Comparison of ENCODE assay signal across 22 cellular contexts in genomic region chr3:9889405-9889804, GRCh38. TPM values are rescaled to one million over a fixed set of nuclear protein-coding genes. Genes with fewer than 3 reads are reported as not detected.
DNase-seq lines count a peak whose midpoint lies in the region; ATAC-seq and TF ChIP-seq lines count a peak whose summit lies in the region.
"Had no signal": no experiment of that assay in that cellular context is flagged by ENCODE, and none has a peak within 500 bp of the region (broad histone marks: within the 10 kb centered on the region; RNA-seq: fewer than 3 reads in every experiment).

No MANE protein-coding gene starts in this region.

- peak overlapping the region; percentile 30 to 100 (median 99) for H3K27ac Mint-ChIP-seq in CD4-positive, alpha-beta memory T cell
- peak overlapping the region; percentile 26; the same call in 1 of the 2 replicates for H3K27ac Mint-ChIP-seq in HFFc6
- H3K27ac Mint-ChIP-seq in activated T-helper 17 cell treated with anti-CD3 and anti-CD28 coated beads, Interleukin-2, amount 50 U/mL, for 72 hours = peak overlapping the region; percentile 97
- H3K27ac Mint-ChIP-seq in naive thymus-derived CD8-positive, alpha-beta T cell = peak overlapping the region in 9 of 10 donors; percentile 94 to 100 (median 100)

- H3K9me3 Mint-ChIP-seq in CD4-positive, alpha-beta memory T cell = no peaks in the 10 kb centered on the region
- H3K9me3 Mint-ChIP-seq in HFFc6 = peaks cover under 1% of the 10 kb centered on the region; the same call in 1 of the 2 replicates
- H3K9me3 Mint-ChIP-seq in activated T-helper 17 cell treated with anti-CD3 and anti-CD28 coated beads, Interleukin-2, amount 50 U/mL, for 72 hours = no peaks in the 10 kb centered on the region
- peaks cover 0 to 2% (median 0%) of the 10 kb centered on the region in 9 donors for H3K9me3 Mint-ChIP-seq in naive thymus-derived CD8-positive, alpha-beta T cell
- H3K9me3 Mint-ChIP-seq: H9 had no signal

- peak overlapping the region; percentile 100 for H3K27ac ChIP-seq in CD4-positive, alpha-beta memory T cell (ENCODE audit: low read depth, low read length)

- POLR2A ChIA-PET in CD4-positive, alpha-beta memory T cell (lab: Charles Lee; ENCODE audit: partially characterized antibody) = interaction anchor here (0.8 to 6.4 kb wide), 13 partner anchors 12 to 359 kb away, joined by 3 to 75 read pairs (median 12); partner anchors contain the start of genes ARPC4, CRELD1, EMC3 and IL17RE
- POLR2A ChIA-PET in naive thymus-derived CD8-positive, alpha-beta T cell (lab: Charles Lee) = interaction anchor here (0.6 to 3.5 kb wide), 8 partner anchors 12 to 493 kb away, joined by 3 to 52 read pairs (median 7); partner anchors contain the start of genes CRELD1, IL17RE and TTLL3

- TF ChIP-seq CTCF in HFFc6 (IDR thresholded peaks at IDR 0.05) = no peak

- CTCF ChIA-PET in CD4-positive, alpha-beta memory T cell (lab: Charles Lee; ENCODE audit: partially characterized antibody) = interaction anchor here (3.1 to 3.8 kb wide), 3 partner anchors 25 to 57 kb away, joined by 16 to 23 read pairs (median 16); partner anchors contain the start of gene CRELD1

- peaks cover 17 to 45% (median 27%) of the 10 kb centered on the region in 4 donors for H3K4me1 Mint-ChIP-seq in CD4-positive, alpha-beta memory T cell
- peaks cover 55% of the 10 kb centered on the region for H3K4me1 Mint-ChIP-seq in HFFc6 (ENCODE audit: low read depth)
- H3K4me1 Mint-ChIP-seq in activated T-helper 17 cell treated with anti-CD3 and anti-CD28 coated beads, Interleukin-2, amount 50 U/mL, for 72 hours = peaks cover 19% of the 10 kb centered on the region
- H3K4me1 Mint-ChIP-seq in naive thymus-derived CD8-positive, alpha-beta T cell = peaks cover 17 to 34% (median 33%) of the 10 kb centered on the region in 4 donors

- H3K36me3 ChIP-seq in CD4-positive, alpha-beta memory T cell (ENCODE audit: insufficient read depth, low read length) = peaks cover 10% of the 10 kb centered on the region
- H3K36me3 ChIP-seq: cardiac muscle cell had no signal

- no peak for DNase-seq in CD4-positive, alpha-beta memory T cell
- DNase-seq in HFFc6 = no peak
- DNase-seq in naive thymus-derived CD8-positive, alpha-beta T cell = no peak
- DNase-seq in NCI-H128 (lab: John Stamatoyannopoulos, UW; ENCODE audit: unreplicated experiment) = no peak
- DNase-seq in NCI-H146 treated with DMSO at 0.1 percent for 48 hours (lab: John Stamatoyannopoulos, UW; ENCODE audit: unreplicated experiment) = no peak
- DNase-seq: activated CD8-positive, alpha-beta memory T cell treated with anti-CD3 and anti-CD28 coated beads for 24 hours; dorsolateral prefrontal cortex; esophagus squamous epithelium; H9; head of caudate nucleus; MM.1S; NCI-H187 treated with DMSO at 0.1 percent for 48 hours; NCI-H446 treated with DMSO at 0.1 percent for 48 hours; pancreas; stimulated activated CD4-positive, alpha-beta T cell treated with anti-CD3 and anti-CD28 coated beads, Interleukin-4, amount 100 ng/mL, for 1 hour had no signal

- H3K4me3 Mint-ChIP-seq in CD4-positive, alpha-beta memory T cell = peak overlapping the region in 5 of 8 donors; percentile 27 to 98 (median 96)
- no peak overlapping the region for H3K4me3 Mint-ChIP-seq in HFFc6
- peak overlapping the region; percentile 89 for H3K4me3 Mint-ChIP-seq in activated T-helper 17 cell treated with anti-CD3 and anti-CD28 coated beads, Interleukin-2, amount 50 U/mL, for 72 hours
- peak overlapping the region in 5 of 10 donors; percentile 93 to 99 (median 97) for H3K4me3 Mint-ChIP-seq in naive thymus-derived CD8-positive, alpha-beta T cell

- no peak overlapping the region for H3K4me3 ChIP-seq in CD4-positive, alpha-beta memory T cell (ENCODE audit: low read length in 2 of 2)
- H3K4me3 ChIP-seq: cardiac muscle cell had no signal

- H3K9me3 ChIP-seq in CD4-positive, alpha-beta memory T cell (ENCODE audit: control insufficient read depth in 1 of 2, low read length in 2 of 2) = no peaks in the 10 kb centered on the region
- H3K9me3 ChIP-seq: esophagus squamous epithelium, pancreas, SJSA1 had no signal

- H3K27me3 ChIP-seq in CD4-positive, alpha-beta memory T cell (ENCODE audit: insufficient read depth, low read length) = no peaks in the 10 kb centered on the region
- H3K27me3 ChIP-seq: cardiac muscle cell, dorsolateral prefrontal cortex, esophagus squamous epithelium, pancreas, SJSA1 had no signal

- ATAC-seq in activated T-helper 17 cell treated with anti-CD3 and anti-CD28 coated beads, Interleukin-2, amount 50 U/mL, for 72 hours (replicated peaks) = no peak
- no peak for ATAC-seq in naive thymus-derived CD8-positive, alpha-beta T cell
- ATAC-seq in GM21526 (IDR thresholded peaks at IDR 0.05; ENCODE audit: low FRiP score, unreplicated experiment) = no peak

- H3K4me1 ChIP-seq in CD4-positive, alpha-beta memory T cell (ENCODE audit: insufficient read depth, low read length) = peaks cover 32% of the 10 kb centered on the region

- peaks cover 18 to 33% of the 10 kb centered on the region in 2 donors for H3K36me3 Mint-ChIP-seq in CD4-positive, alpha-beta memory T cell
- H3K36me3 Mint-ChIP-seq in HFFc6 (ENCODE audit: low read depth) = peaks cover 32% of the 10 kb centered on the region
- peaks cover 41% of the 10 kb centered on the region for H3K36me3 Mint-ChIP-seq in activated T-helper 17 cell treated with anti-CD3 and anti-CD28 coated beads, Interleukin-2, amount 50 U/mL, for 72 hours (ENCODE audit: low read depth)
- H3K36me3 Mint-ChIP-seq in naive thymus-derived CD8-positive, alpha-beta T cell = peaks cover 5 to 23% (median 6%) of the 10 kb centered on the region in 3 donors

- H3K27me3 Mint-ChIP-seq in CD4-positive, alpha-beta memory T cell = no peaks in the 10 kb centered on the region
- no peaks in the 10 kb centered on the region for H3K27me3 Mint-ChIP-seq in HFFc6 (ENCODE audit: insufficient read depth)
- H3K27me3 Mint-ChIP-seq in activated T-helper 17 cell treated with anti-CD3 and anti-CD28 coated beads, Interleukin-2, amount 50 U/mL, for 72 hours = no peaks in the 10 kb centered on the region
- no peaks in the 10 kb centered on the region for H3K27me3 Mint-ChIP-seq in naive thymus-derived CD8-positive, alpha-beta T cell

- intact Hi-C loops in CD4-positive, alpha-beta memory T cell (cut with micrococcal nuclease) = no loop called here

RNA-seq across cellular contexts. Expression of gene JAGN1, which starts 1.0 kb away (rescaled TPM):
- total RNA-seq in CD4-positive, alpha-beta memory T cell = 10 to 100 TPM; 26.5 to 29.1 TPM
- polyA plus RNA-seq in CD4-positive, alpha-beta memory T cell = 10 to 100 TPM; 40.8 to 48.3 TPM
- 10 to 100 TPM; 23.9 to 28.7 (median 26.5) TPM for total RNA-seq in HFFc6 (2021; fragmentation: NEBNext Ultra II Directional; extraction: Animal tissue kit (Norgen Biotek cat#: 25700))
- 10 to 100 TPM; 22.8 to 32.0 TPM for total RNA-seq in activated T-helper 17 cell treated with anti-CD3 and anti-CD28 coated beads, Interleukin-2, amount 50 U/mL, for 72 hours
- 10 to 100 TPM; 38.0 to 40.4 TPM for total RNA-seq in naive thymus-derived CD8-positive, alpha-beta T cell
- 10 to 100 TPM; 38.4 to 48.5 (median 39.8) TPM for polyA plus RNA-seq in naive thymus-derived CD8-positive, alpha-beta T cell

RNA-seq across cellular contexts. Expression of gene CIDEC, which starts 9.4 kb away (rescaled TPM):
- not detected for total RNA-seq in CD4-positive, alpha-beta memory T cell
- polyA plus RNA-seq in CD4-positive, alpha-beta memory T cell = not detected
- total RNA-seq in HFFc6 (2021; fragmentation: NEBNext Ultra II Directional; extraction: Animal tissue kit (Norgen Biotek cat#: 25700)) = not detected
- under 1 TPM in 1 of 2 donors, not detected in 1; 0.42 TPM for total RNA-seq in activated T-helper 17 cell treated with anti-CD3 and anti-CD28 coated beads, Interleukin-2, amount 50 U/mL, for 72 hours
- under 1 TPM in 1 of 2 experiments, not detected in 1; 0.31 TPM for total RNA-seq in naive thymus-derived CD8-positive, alpha-beta T cell
- polyA plus RNA-seq in naive thymus-derived CD8-positive, alpha-beta T cell = under 1 TPM in 1 of 3 donors, not detected in 2; 0.26 TPM
- total RNA-seq: activated naive CD4-positive, alpha-beta T cell treated with anti-CD3 and anti-CD28 coated beads, Interleukin-2, amount 50 U/mL, for 72 hours; cardiac muscle cell; esophagus squamous epithelium; H9; SJSA1 had no signal
- polyA plus RNA-seq: keratinocyte had no signal

RNA-seq across cellular contexts. Expression of gene IL17RE, which starts 13.2 kb away (rescaled TPM):
- total RNA-seq in CD4-positive, alpha-beta memory T cell = 1 to 10 TPM; 1.5 to 2.4 TPM
- 1 to 10 TPM in 1 of 2 donors, under 1 TPM in 1; 0.65 to 1.6 TPM for polyA plus RNA-seq in CD4-positive, alpha-beta memory T cell
- under 1 TPM; 0.51 to 0.80 (median 0.65) TPM for total RNA-seq in HFFc6 (2021; fragmentation: NEBNext Ultra II Directional; extraction: Animal tissue kit (Norgen Biotek cat#: 25700))
- total RNA-seq in activated T-helper 17 cell treated with anti-CD3 and anti-CD28 coated beads, Interleukin-2, amount 50 U/mL, for 72 hours = 10 to 100 TPM in 1 of 2 donors, 1 to 10 TPM in 1; 5.9 to 20.1 TPM
- total RNA-seq in naive thymus-derived CD8-positive, alpha-beta T cell = 1 to 10 TPM in 1 of 2 experiments, under 1 TPM in 1; 0.88 to 1.3 TPM
- polyA plus RNA-seq in naive thymus-derived CD8-positive, alpha-beta T cell = under 1 TPM in 2 of 3 donors, not detected in 1; 0.16 to 0.64 TPM
- total RNA-seq: skeletal muscle tissue had no signal

RNA-seq across cellular contexts. Expression of gene IL17RC, which starts 27.5 kb away (rescaled TPM):
- total RNA-seq in CD4-positive, alpha-beta memory T cell = under 1 TPM; 0.61 to 0.81 TPM
- 1 to 10 TPM; 5.9 to 8.4 TPM for polyA plus RNA-seq in CD4-positive, alpha-beta memory T cell
- total RNA-seq in HFFc6 (2021; fragmentation: NEBNext Ultra II Directional; extraction: Animal tissue kit (Norgen Biotek cat#: 25700)) = 10 to 100 TPM; 26.3 to 33.6 (median 29.6) TPM
- total RNA-seq in activated T-helper 17 cell treated with anti-CD3 and anti-CD28 coated beads, Interleukin-2, amount 50 U/mL, for 72 hours = 1 to 10 TPM; 1.2 to 3.5 TPM
- under 1 TPM; 0.39 to 0.66 TPM for total RNA-seq in naive thymus-derived CD8-positive, alpha-beta T cell
- 10 to 100 TPM in 1 of 3 donors, 1 to 10 TPM in 2; 9.5 to 10.0 (median 9.8) TPM for polyA plus RNA-seq in naive thymus-derived CD8-positive, alpha-beta T cell

RNA-seq across cellular contexts. Expression of gene CRELD1, which starts 44.2 kb away (rescaled TPM):
- 10 to 100 TPM; 47.7 to 58.2 TPM for total RNA-seq in CD4-positive, alpha-beta memory T cell
- 10 to 100 TPM; 17.3 to 28.2 TPM for polyA plus RNA-seq in CD4-positive, alpha-beta memory T cell
- total RNA-seq in HFFc6 (2021; fragmentation: NEBNext Ultra II Directional; extraction: Animal tissue kit (Norgen Biotek cat#: 25700)) = 10 to 100 TPM; 11.3 to 22.6 (median 12.4) TPM
- 10 to 100 TPM; 14.2 to 36.7 TPM for total RNA-seq in activated T-helper 17 cell treated with anti-CD3 and anti-CD28 coated beads, Interleukin-2, amount 50 U/mL, for 72 hours
- 10 to 100 TPM; 53.4 to 58.3 TPM for total RNA-seq in naive thymus-derived CD8-positive, alpha-beta T cell
- 10 to 100 TPM; 25.5 to 33.3 (median 29.2) TPM for polyA plus RNA-seq in naive thymus-derived CD8-positive, alpha-beta T cell

Comparison
In these comparisons a context has a peak if more than half of its experiments do, and no peak if none do; other contexts are left out.
1. H3K27ac Mint-ChIP-seq: peak in every context shown above with its lines; median percentile 100 in naive thymus-derived CD8-positive, alpha-beta T cell; 99 in CD4-positive, alpha-beta memory T cell; 97 in activated T-helper 17 cell treated with anti-CD3 and anti-CD28 coated beads, Interleukin-2, amount 50 U/mL, for 72 hours; 26 in HFFc6.